In genomic region chr2:76721226-76721625, GRCh38 we compare ENCODE assay signal across 26 cellular contexts.
A peak's percentile ranks its signal among the peaks of the same experiment; 100 is the strongest.
DNase-seq lines count a peak whose midpoint lies in the region; ATAC-seq and TF ChIP-seq lines count a peak whose summit lies in the region.
"Had no signal": no experiment of that assay in that cellular context is flagged by ENCODE, and none has a peak within 500 bp of the region (broad histone marks: within the 10 kb centered on the region; RNA-seq: fewer than 3 reads in every experiment).

No MANE protein-coding gene starts in this region.

- H4K5ac ChIP-seq in mesendoderm (ENCODE audit: low read length), result no peak overlapping the region

- H3K4me1 Mint-ChIP-seq in type B pancreatic cell (ENCODE audit: unreplicated experiment), result no peaks in the 10 kb centered on the region
- H3K4me1 Mint-ChIP-seq: CD14-positive monocyte; CD4-positive, alpha-beta memory T cell; CD4-positive, CD25-positive, alpha-beta regulatory T cell; CD8-positive, alpha-beta memory T cell had no signal

- peak; percentile 7 for DNase-seq in Karpas-422
- peak; percentile 20 for DNase-seq in NCI-H69 (lab: John Stamatoyannopoulos, UW)
- peak; percentile 0 for DNase-seq in iris pigment epithelial cell (ENCODE audit: low read depth)
- peak; percentile 18 for DNase-seq in mesendoderm
- no peak for DNase-seq in KG1 (lab: John Stamatoyannopoulos, UW)
- no peak for DNase-seq in type B pancreatic cell (ENCODE audit: extremely low spot score, unreplicated experiment)
- DNase-seq in NCI-H526 (lab: John Stamatoyannopoulos, UW), result no peak
- DNase-seq: 8988T; ACHN; BE2C; C1 segment of cervical spinal cord; CD4-positive, alpha-beta memory T cell; CD4-positive, CD25-positive, alpha-beta regulatory T cell; CD8-positive, alpha-beta memory T cell; COR-L47; DMS 273 treated with DMSO at 0.1 percent for 48 hours; DMS153; DMS53; DMS79; DND-41; EL; GDM1 had no signal

- no peak overlapping the region for H3K4me3 Mint-ChIP-seq in type B pancreatic cell
- H3K4me3 Mint-ChIP-seq: CD14-positive monocyte; CD4-positive, alpha-beta memory T cell; CD4-positive, CD25-positive, alpha-beta regulatory T cell; CD8-positive, alpha-beta memory T cell had no signal

- H3K4me2 ChIP-seq in Karpas-422 (ENCODE audit: low read depth, low read length, poor library complexity, severe bottlenecking), result no peak overlapping the region
- no peak overlapping the region for H3K4me2 ChIP-seq in mesendoderm (ENCODE audit: low read length)
- H3K4me2 ChIP-seq: BLaER1 had no signal

- no peaks in the 10 kb centered on the region for H4K20me1 ChIP-seq in Karpas-422 (ENCODE audit: insufficient read depth, low read depth, low read length)
- H4K20me1 ChIP-seq: BLaER1 had no signal

- no peaks in the 10 kb centered on the region for H3K9me3 Mint-ChIP-seq in type B pancreatic cell

- H2BK5ac ChIP-seq in mesendoderm (ENCODE audit: low read length), result no peak overlapping the region

- H3K27ac Mint-ChIP-seq in type B pancreatic cell, result no peak overlapping the region
- H3K27ac Mint-ChIP-seq: CD14-positive monocyte; CD4-positive, alpha-beta memory T cell; CD4-positive, CD25-positive, alpha-beta regulatory T cell; CD8-positive, alpha-beta memory T cell had no signal

- ATAC-seq in GM18517 (IDR thresholded peaks at IDR 0.05; ENCODE audit: unreplicated experiment), result no peak
- ATAC-seq: GM12878 had no signal

- H3K27me3 Mint-ChIP-seq in type B pancreatic cell, result no peaks in the 10 kb centered on the region
- H3K27me3 Mint-ChIP-seq: CD4-positive, alpha-beta memory T cell; CD4-positive, CD25-positive, alpha-beta regulatory T cell; CD8-positive, alpha-beta memory T cell had no signal

- H3K79me1 ChIP-seq in mesendoderm (ENCODE audit: low read length), result no peaks in the 10 kb centered on the region

- H3K4me1 ChIP-seq in Karpas-422 (ENCODE audit: low read length) (no peaks in the 10 kb centered on the region), mesendoderm (ENCODE audit: control insufficient read depth, low read depth, low read length) (no peaks in the 10 kb centered on the region)
- H3K4me1 ChIP-seq: BE2C, BLaER1 had no signal

- H3K36me3 Mint-ChIP-seq in type B pancreatic cell, result no peaks in the 10 kb centered on the region
- H3K36me3 Mint-ChIP-seq: CD14-positive monocyte; CD4-positive, alpha-beta memory T cell; CD4-positive, CD25-positive, alpha-beta regulatory T cell; CD8-positive, alpha-beta memory T cell had no signal

- no peak overlapping the region for H2AK5ac ChIP-seq in mesendoderm (ENCODE audit: low read length)

- no peak overlapping the region for H3K4me3 ChIP-seq in Karpas-422 (ENCODE audit: low read length)
- H3K4me3 ChIP-seq in mesendoderm (ENCODE audit: low read length), result no peak overlapping the region
- H3K4me3 ChIP-seq: BLaER1, GM12878 had no signal

- H4K8ac ChIP-seq in mesendoderm (ENCODE audit: low read depth, low read length), result no peak overlapping the region

- H3K9ac ChIP-seq in Karpas-422 (ENCODE audit: low read length) (no peak overlapping the region), mesendoderm (ENCODE audit: low read length) (no peak overlapping the region)
- H3K9ac ChIP-seq: BLaER1 had no signal

- no peak overlapping the region for H3K4ac ChIP-seq in mesendoderm (ENCODE audit: low read depth, low read length)

- no peaks in the 10 kb centered on the region for H3K36me3 ChIP-seq in Karpas-422 (ENCODE audit: insufficient read depth, low read length)
- H3K36me3 ChIP-seq in mesendoderm (ENCODE audit: control insufficient read depth, insufficient read depth, low read length), result no peaks in the 10 kb centered on the region
- H3K36me3 ChIP-seq: BE2C, BLaER1 had no signal

- H3K56ac ChIP-seq in mesendoderm (ENCODE audit: low read length), result no peak overlapping the region

- no peak overlapping the region for H2AFZ ChIP-seq in Karpas-422 (ENCODE audit: low read length)

- H3K27ac ChIP-seq in Karpas-422 (ENCODE audit: low read length) (no peak overlapping the region), mesendoderm (ENCODE audit: low read depth, low read length) (no peak overlapping the region)
- H3K27ac ChIP-seq: BLaER1 had no signal

- H3K27me3 ChIP-seq in Karpas-422 (ENCODE audit: low read length) (no peaks in the 10 kb centered on the region), mesendoderm (ENCODE audit: insufficient read depth, low read length, poor library complexity) (no peaks in the 10 kb centered on the region)
- H3K27me3 ChIP-seq: BE2C, BLaER1 had no signal

- no peak overlapping the region for H2BK15ac ChIP-seq in mesendoderm (replicated peaks; ENCODE audit: low read depth)

- TF ChIP-seq CTCF in type B pancreatic cell (conservative IDR thresholded peaks at IDR 0.05), result no peak

- H2BK120ac ChIP-seq in mesendoderm (ENCODE audit: low read depth, low read length), result no peak overlapping the region

- H3K9me3 ChIP-seq in Karpas-422 (ENCODE audit: low read length), result peaks cover 11% of the 10 kb centered on the region; the same call in 1 of the 2 replicates
- H3K9me3 ChIP-seq: BE2C, BLaER1 had no signal

- no peaks in the 10 kb centered on the region for H3K79me2 ChIP-seq in Karpas-422 (ENCODE audit: low read length)
- H3K79me2 ChIP-seq in mesendoderm (ENCODE audit: control insufficient read depth, insufficient read depth, low read length), result no peaks in the 10 kb centered on the region

- no peaks in the 10 kb centered on the region for H3K9me2 ChIP-seq in Karpas-422 (replicated peaks; ENCODE audit: insufficient read depth, low read length)

- no CpG with 5 or more reads among the region's 3 CpGs for WGBS in mesendoderm (ENCODE audit: extremely low coverage, insufficient coverage, low lambda C conversion rate)

- H3K18ac ChIP-seq in mesendoderm (ENCODE audit: low read length), result no peak overlapping the region

- H3K23ac ChIP-seq in mesendoderm (ENCODE audit: low read length), result no peak overlapping the region

Comparison
In these comparisons a context has a peak if more than half of its experiments do, and no peak if none do; other contexts are left out.
1. DNase-seq: peak in Karpas-422 (single experiment), NCI-H69 (single experiment), iris pigment epithelial cell (single experiment) and mesendoderm (single experiment); none in KG1 (single experiment), type B pancreatic cell (single experiment) and NCI-H526 (0 of 2).